In genomic region chr2:70994445-70995226, GRCh38 we compare ENCODE assay signal across 8 cellular contexts. TPM values are rescaled to one million over a fixed set of nuclear protein-coding genes. Genes with fewer than 3 reads are reported as not detected.
DNase-seq lines count a peak whose midpoint lies in the region; ATAC-seq and TF ChIP-seq lines count a peak whose summit lies in the region.

Gene TEX261, minus strand, starts transcription at chr2:70994873. Its CDS starts 116 bp downstream, at chr2:70994757.

- in situ Hi-C loops in mammary epithelial cell (cut with MboI; ENCODE audit: low sequenced_read_pairs in 2 of 2) = no loop called here

- POLR2A ChIA-PET in AG04449 (lab: Yijun Ruan, JAX) = interaction anchor here (0.6 to 1.2 kb wide), 2 partner anchors 29 to 73 kb away, joined by 3 to 5 read pairs; no protein-coding TSS in a partner anchor

- dilution Hi-C loops in mammary epithelial cell (cut with HindIII; ENCODE audit: low sequenced_read_pairs) = no loop called here

- H3K27me3 ChIP-seq in mammary epithelial cell (ENCODE audit: insufficient read depth, low read length) (no peaks in the 10 kb centered on the region), spleen (replicated peaks in 1 of 7) (no peaks in the 10 kb centered on the region)

- H3K79me2 ChIP-seq in mammary epithelial cell (ENCODE audit: insufficient read depth, low read length) = peaks cover 39% of the 10 kb centered on the region

- H2AFZ ChIP-seq in mammary epithelial cell (ENCODE audit: low read depth, low read length) = peak within 1 kb of the TSS; percentile 100

- WGBS in mammary epithelial cell (ENCODE audit: low coverage, missing lambda C conversion rate) = 0% methylated on average over 9 of the region's 87 CpGs
- 0 to 1% (median 1%) methylated on average over 40 to 87 of the region's 87 CpGs; no CpG with 5 or more reads in 1 of the 5 donors for WGBS in spleen, 5 donors

- peaks cover 3 to 4% (median 4%) of the 10 kb centered on the region in 3 donors for H3K36me3 Mint-ChIP-seq in immature natural killer cell

- H3K36me3 ChIP-seq in mammary epithelial cell (ENCODE audit: insufficient read depth, low read length) = peaks cover 3% of the 10 kb centered on the region
- peaks cover 0 to 32% (median 19%) of the 10 kb centered on the region in 6 donors for H3K36me3 ChIP-seq in spleen

- BruUV-seq in mammary epithelial cell (replicated peaks; lab: Mats Ljungman, UMichigan) = no TSS peak

- H3K27ac Mint-ChIP-seq in immature natural killer cell = peak within 1 kb of the TSS; percentile 94 to 99 (median 97)

- peak within 1 kb of the TSS; percentile 97 to 99 (median 98) for H3K4me3 Mint-ChIP-seq in immature natural killer cell

- intact Hi-C loops in mammary epithelial cell (cut with micrococcal nuclease) = loop anchor here (1.0 to 2.0 kb wide), 2 partner anchors 9 to 30 kb away; no protein-coding TSS in a partner anchor
- intact Hi-C loops in spleen (cut with DNase I; ENCODE audit: low total_unique reads) = no loop called here

- H3K9me3 ChIP-seq in mammary epithelial cell (replicated peaks; ENCODE audit: insufficient read depth, low read length) (no peaks in the 10 kb centered on the region), spleen (no peaks in the 10 kb centered on the region)

- H3K4me3 ChIP-seq in AG04449 (ENCODE audit: low read depth, low read length) (peak within 1 kb of the TSS; percentile 83), WI38 (ENCODE audit: low read depth, low read length) (peak within 1 kb of the TSS; percentile 73), mammary epithelial cell (replicated peaks in 1 of 3; ENCODE audit: insufficient read depth in 1 of 3, low read depth in 2 of 3, low read length in 3 of 3) (peak within 1 kb of the TSS; percentile 72 to 89 (median 76)), spleen (peak within 1 kb of the TSS; percentile 69 to 99 (median 88))

- peaks cover 34 to 40% of the 10 kb centered on the region in 2 donors for H3K4me1 Mint-ChIP-seq in immature natural killer cell

- H3K27ac ChIP-seq in mammary epithelial cell (ENCODE audit: insufficient read depth, low read depth, low read length) = peak within 1 kb of the TSS; percentile 42
- peak within 1 kb of the TSS; percentile 81 to 93 (median 86) for H3K27ac ChIP-seq in spleen

- H3K4me1 ChIP-seq in mammary epithelial cell (ENCODE audit: insufficient read depth, low read length) = peaks cover 25% of the 10 kb centered on the region
- peaks cover 14 to 58% (median 37%) of the 10 kb centered on the region in 6 donors for H3K4me1 ChIP-seq in spleen

- H3K9ac ChIP-seq in mammary epithelial cell (ENCODE audit: insufficient read depth, low read length) = peak within 1 kb of the TSS; percentile 75

- no peaks in the 10 kb centered on the region for H4K20me1 ChIP-seq in mammary epithelial cell (ENCODE audit: insufficient read depth, low read length)

- CTCF ChIA-PET in AG04449 (lab: Yijun Ruan, JAX) = interaction anchor here (0.9 to 2.9 kb wide), 3 partner anchors 9 to 13 kb away, joined by 3 to 21 read pairs (median 5); no protein-coding TSS in a partner anchor
- CTCF ChIA-PET in mammary epithelial cell (lab: Charles Lee; ENCODE audit: low non-redundant PET) = no interaction called here

- no peak for TF ChIP-seq POLR2A in spleen (IDR thresholded peaks at IDR 0.05)

- TF ChIP-seq CTCF in AG04449 (IDR thresholded peaks at IDR 0.05; ENCODE audit: insufficient read depth, low read length, missing control alignments) = peak; percentile 86
- TF ChIP-seq CTCF in WI38 (IDR thresholded peaks at IDR 0.05; ENCODE audit: low read depth, low read length) = peak; percentile 70
- peak; percentile 56 to 70 for TF ChIP-seq CTCF in mammary epithelial cell (conservative IDR thresholded peaks at IDR 0.05 in 1 of 2, IDR thresholded peaks at IDR 0.05 in 1 of 2; ENCODE audit: extremely low read depth in 1 of 2, insufficient read depth in 1 of 2, low read depth in 1 of 2, low read length in 2 of 2)
- TF ChIP-seq CTCF in spleen (IDR thresholded peaks at IDR 0.05 in 8 of 11, conservative IDR thresholded peaks at IDR 0.05 in 3 of 11) = peak in 10 of 11 experiments; percentile 47 to 90 (median 82)

- H3K27me3 Mint-ChIP-seq in immature natural killer cell (ENCODE audit: low read depth in 3 of 3) = peaks cover 2 to 6% (median 2%) of the 10 kb centered on the region in 3 donors

- ATAC-seq in GM18861 (IDR thresholded peaks at IDR 0.05; ENCODE audit: unreplicated experiment) (peak; percentile 89), HG03095 (IDR thresholded peaks at IDR 0.05; ENCODE audit: unreplicated experiment) (peak; percentile 96)

- peaks cover 0 to 2% (median 0%) of the 10 kb centered on the region in 6 donors for H3K9me3 Mint-ChIP-seq in immature natural killer cell

- peak within 1 kb of the TSS; percentile 100 for H3K4me2 ChIP-seq in mammary epithelial cell (ENCODE audit: insufficient read depth, low read depth, low read length)

- peak; percentile 10 for DNase-seq in AG04449 (ENCODE audit: low read depth, low spot score)
- DNase-seq in NCI-H2196 (lab: John Stamatoyannopoulos, UW; ENCODE audit: unreplicated experiment) = peak; percentile 75
- peak; percentile 84 for DNase-seq in mammary epithelial cell
- peak; percentile 91 for DNase-seq in immature natural killer cell
- DNase-seq in spleen = peak; percentile 99

RNA-seq across cellular contexts. Expression of gene TEX261, which starts in this region (rescaled TPM):
- total RNA-seq in mammary epithelial cell (10 to 100 TPM; 30.0 to 61.6 TPM), spleen (10 to 100 TPM; 28.6 to 55.7 (median 39.8) TPM)
- polyA plus RNA-seq in mammary epithelial cell (59.6 TPM), immature natural killer cell (10 to 100 TPM; 25.8 to 44.7 (median 41.9) TPM), spleen (10 to 100 TPM in 2 of 3 donors, 1 to 10 TPM in 1; 8.7 to 21.7 (median 12.9) TPM)
- polyA minus RNA-seq in mammary epithelial cell = 146 TPM

Comparison
In these comparisons a context has a peak if more than half of its experiments do, and no peak if none do; other contexts are left out.
1. Peak in every context shown above with its lines: DNase-seq, ATAC-seq, H3K4me3 ChIP-seq and H3K27ac ChIP-seq.
2. DNase-seq: peak in every context shown above with its lines; median percentile 99 in spleen; 91 in immature natural killer cell; 84 in mammary epithelial cell; 75 in NCI-H2196; 10 in AG04449.